In the genomic region with DNA sequence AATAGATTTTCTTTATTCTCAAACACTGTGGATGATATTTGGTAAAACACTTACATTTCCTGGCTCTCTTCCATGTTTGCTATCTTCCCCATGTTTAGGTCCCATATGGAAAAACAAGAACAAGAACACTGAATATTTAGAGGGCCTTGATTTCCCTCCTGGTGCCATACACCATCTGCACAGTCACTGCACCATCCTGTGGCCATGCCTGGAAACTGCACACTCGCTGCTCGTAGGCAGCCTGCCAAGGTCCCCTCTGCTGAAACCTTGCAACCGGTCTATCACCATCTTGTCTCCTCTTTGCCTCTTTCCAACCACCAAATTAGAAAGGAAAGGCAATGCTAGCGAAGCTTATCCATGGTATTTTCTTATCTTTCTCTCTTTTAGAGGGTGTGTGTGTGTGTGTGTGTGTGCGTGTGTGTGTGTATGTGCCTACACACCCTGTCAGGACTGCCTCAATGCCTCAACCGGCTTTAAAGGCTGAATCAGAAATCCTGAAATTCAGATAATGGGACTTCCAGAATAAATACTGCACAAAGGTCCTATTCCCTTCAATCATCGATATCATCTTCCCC, we compare ENCODE assay signal across 9 cellular contexts.
A peak's percentile ranks its signal among the peaks of the same experiment; 100 is the strongest.
DNase-seq lines count a peak whose midpoint lies in the region; ATAC-seq, FAIRE-seq and TF ChIP-seq lines count a peak whose summit lies in the region.
"Had no signal": no experiment of that assay in that cellular context is flagged by ENCODE, and none has a peak within 500 bp of the region (broad histone marks: within the 10 kb centered on the region; RNA-seq: fewer than 3 reads in every experiment).

No MANE protein-coding gene starts in this region.

- peak; percentile 28 for TF ChIP-seq CTCF in SU-DHL-6 (IDR thresholded peaks at IDR 0.05; ENCODE audit: insufficient read depth, low read length, poor library complexity, severe bottlenecking)
- peak; percentile 63 for TF ChIP-seq CTCF in astrocyte of the spinal cord (IDR thresholded peaks at IDR 0.05; ENCODE audit: low read depth, low read length)
- peak; percentile 58 to 87 (median 72) for TF ChIP-seq CTCF in keratinocyte (optimal IDR thresholded peaks at IDR 0.05 in 1 of 3, IDR thresholded peaks at IDR 0.05 in 1 of 3, conservative IDR thresholded peaks at IDR 0.05 in 1 of 3; ENCODE audit: extremely low read depth in 1 of 3, insufficient read depth in 2 of 3, low read length in 3 of 3)

- H3K9ac ChIP-seq in Karpas-422 (ENCODE audit: low read length) (no peak overlapping the region), SU-DHL-6 (ENCODE audit: low read length) (no peak overlapping the region), keratinocyte (ENCODE audit: control insufficient read depth, extremely low read depth, insufficient read depth, low read length) (no peak overlapping the region)

- no peaks in the 10 kb centered on the region for H4K20me1 ChIP-seq in Karpas-422 (ENCODE audit: insufficient read depth, low read depth, low read length)
- no peaks in the 10 kb centered on the region for H4K20me1 ChIP-seq in SU-DHL-6 (ENCODE audit: low read depth, low read length)
- H4K20me1 ChIP-seq in keratinocyte (ENCODE audit: control insufficient read depth, extremely low read depth, insufficient read depth, low read length): no peaks in the 10 kb centered on the region

- peak; percentile 17 for FAIRE-seq in keratinocyte (lab: Jason Lieb, UNC)
- FAIRE-seq: G401.6 had no signal

- no peak overlapping the region for H2AFZ ChIP-seq in Karpas-422 (ENCODE audit: low read length)
- no peak overlapping the region for H2AFZ ChIP-seq in SU-DHL-6 (ENCODE audit: low read depth, low read length, severe bottlenecking)
- H2AFZ ChIP-seq in keratinocyte (ENCODE audit: control insufficient read depth, low read length): no peak overlapping the region

- H3K9me3 ChIP-seq in Karpas-422 (ENCODE audit: low read length) (no peaks in the 10 kb centered on the region), SU-DHL-6 (ENCODE audit: insufficient read depth, low read length) (no peaks in the 10 kb centered on the region), keratinocyte (ENCODE audit: control insufficient read depth, low read depth, low read length) (no peaks in the 10 kb centered on the region)

- dilution Hi-C loops in keratinocyte (cut with MboI; ENCODE audit: extremely low pct_ligation_motif_present, low sequenced_read_pairs): no loop called here

- no peak overlapping the region for H3K27ac ChIP-seq in Karpas-422 (ENCODE audit: low read length)
- H3K27ac ChIP-seq in SU-DHL-6 (ENCODE audit: low read depth, low read length): no peak overlapping the region
- no peak overlapping the region for H3K27ac ChIP-seq in keratinocyte (ENCODE audit: control insufficient read depth, insufficient read depth, low read length)

- DNase-seq in SHP77 (lab: John Stamatoyannopoulos, UW): peak; percentile 14 to 16
- DNase-seq in SHP77 treated with DMSO at 0.1 percent for 48 hours (lab: John Stamatoyannopoulos, UW): no peak
- DNase-seq in Karpas-422: peak; percentile 76
- DNase-seq in astrocyte of the spinal cord (ENCODE audit: low read depth, low spot score): peak; percentile 13
- DNase-seq in keratinocyte (ENCODE audit: low read depth, low spot score): no peak
- DNase-seq in stimulated activated CD4-positive, alpha-beta T cell treated with anti-CD3 and anti-CD28 coated beads, TNF-alpha, amount 100 ng/mL, for 48 hours (ENCODE audit: low read depth in 3 of 3): peak in 2 of 3 donors; percentile 5 to 20

- H3K9me1 ChIP-seq in keratinocyte (ENCODE audit: control insufficient read depth, extremely low read depth, insufficient read depth, low read length): no peaks in the 10 kb centered on the region

- H3K4me2 ChIP-seq in Karpas-422 (ENCODE audit: low read depth, low read length, poor library complexity, severe bottlenecking): no peak overlapping the region
- no peak overlapping the region for H3K4me2 ChIP-seq in SU-DHL-6 (ENCODE audit: low read depth, low read length, poor library complexity, severe bottlenecking)
- H3K4me2 ChIP-seq in keratinocyte (ENCODE audit: control insufficient read depth, extremely low read depth, insufficient read depth, low read depth, low read length): no peak overlapping the region

- no peaks in the 10 kb centered on the region for H3K27me3 ChIP-seq in Karpas-422 (ENCODE audit: low read length)
- no peaks in the 10 kb centered on the region for H3K27me3 ChIP-seq in SU-DHL-6 (ENCODE audit: low read length)
- H3K27me3 ChIP-seq in keratinocyte (ENCODE audit: control insufficient read depth, extremely low read depth, insufficient read depth, low read length): no peaks in the 10 kb centered on the region

- in situ Hi-C loops in astrocyte of the spinal cord (cut with HindIII; ENCODE audit: low sequenced_read_pairs): no loop called here

- H3K36me3 ChIP-seq in Karpas-422 (ENCODE audit: insufficient read depth, low read length): no peaks in the 10 kb centered on the region
- no peaks in the 10 kb centered on the region for H3K36me3 ChIP-seq in SU-DHL-6 (ENCODE audit: low read length)
- no peaks in the 10 kb centered on the region for H3K36me3 ChIP-seq in keratinocyte (ENCODE audit: control insufficient read depth in 2 of 2, extremely low read depth in 1 of 2, insufficient read depth in 2 of 2, low read length in 2 of 2)

- no peak overlapping the region for H3K4me3 ChIP-seq in Karpas-422 (ENCODE audit: low read length)
- H3K4me3 ChIP-seq in SU-DHL-6 (ENCODE audit: insufficient read depth, low read length, poor library complexity, severe bottlenecking): no peak overlapping the region
- no peak overlapping the region for H3K4me3 ChIP-seq in astrocyte of the spinal cord (ENCODE audit: low read depth, low read length)
- no peak overlapping the region for H3K4me3 ChIP-seq in keratinocyte (ENCODE audit: control insufficient read depth in 2 of 3, extremely low read depth in 1 of 3, insufficient read depth in 2 of 3, low read depth in 1 of 3, low read length in 3 of 3)

- H3F3A ChIP-seq in SU-DHL-6 (ENCODE audit: insufficient read depth): no peaks in the 10 kb centered on the region

- ATAC-seq in HG03442 (IDR thresholded peaks at IDR 0.05; ENCODE audit: unreplicated experiment): no peak

- no peaks in the 10 kb centered on the region for H3K9me2 ChIP-seq in Karpas-422 (replicated peaks; ENCODE audit: insufficient read depth, low read length)
- H3K9me2 ChIP-seq in SU-DHL-6 (replicated peaks; ENCODE audit: insufficient read depth, low read length): no peaks in the 10 kb centered on the region

- H3K79me2 ChIP-seq in Karpas-422 (ENCODE audit: low read length) (no peaks in the 10 kb centered on the region), SU-DHL-6 (ENCODE audit: insufficient read depth, low read length) (no peaks in the 10 kb centered on the region), keratinocyte (ENCODE audit: control insufficient read depth, insufficient read depth, low read length) (no peaks in the 10 kb centered on the region)

- no peaks in the 10 kb centered on the region for H3K4me1 ChIP-seq in Karpas-422 (ENCODE audit: low read length)
- no peaks in the 10 kb centered on the region for H3K4me1 ChIP-seq in keratinocyte (ENCODE audit: control insufficient read depth, extremely low read depth, insufficient read depth, low read length)

Comparison
In these comparisons a context has a peak if more than half of its experiments do, and no peak if none do; other contexts are left out.
1. DNase-seq: peak in SHP77 (2 of 2), Karpas-422 (single experiment), astrocyte of the spinal cord (single experiment) and stimulated activated CD4-positive, alpha-beta T cell treated with anti-CD3 and anti-CD28 coated beads, TNF-alpha, amount 100 ng/mL, for 48 hours (2 of 3); none in SHP77 treated with DMSO at 0.1 percent for 48 hours (single experiment) and keratinocyte (single experiment).
2. Peak in every context shown above with its lines, with median percentiles within 50 percentile points of each other: CTCF ChIP-seq.